ENCODE assay signal across 8 cellular contexts in genomic region chr3:108222813-108223307, GRCh38.
A peak's percentile ranks its signal among the peaks of the same experiment; 100 is the strongest.
DNase-seq lines count a peak whose midpoint lies in the region; ATAC-seq and TF ChIP-seq lines count a peak whose summit lies in the region.

No MANE protein-coding gene starts in this region.

- peak overlapping the region; percentile 86 for H3K4me3 Mint-ChIP-seq in dendritic cell treated with granulocyte-macrophage colony-stimulating factor and Interleukin-4, amounts not matched to agents 40 ng/mL and 50 ng/mL, for 4 days

- H3K27me3 Mint-ChIP-seq in dendritic cell treated with granulocyte-macrophage colony-stimulating factor and Interleukin-4, amounts not matched to agents 40 ng/mL and 50 ng/mL, for 4 days, result no peaks in the 10 kb centered on the region

- no peaks in the 10 kb centered on the region for H3K9me3 Mint-ChIP-seq in dendritic cell treated with granulocyte-macrophage colony-stimulating factor and Interleukin-4, amounts not matched to agents 40 ng/mL and 50 ng/mL, for 4 days

- H3K27ac ChIP-seq in muscle layer of colon (ENCODE audit: low read depth, low read length), result peak overlapping the region; percentile 71

- no peak for TF ChIP-seq CTCF in GM12875 (IDR thresholded peaks at IDR 0.05; ENCODE audit: borderline replicate concordance, insufficient read depth, low read depth, low read length)

- H3K36me3 Mint-ChIP-seq in dendritic cell treated with granulocyte-macrophage colony-stimulating factor and Interleukin-4, amounts not matched to agents 40 ng/mL and 50 ng/mL, for 4 days (ENCODE audit: low read depth), result peaks cover 8% of the 10 kb centered on the region

- DNase-seq in NCI-H146 treated with DMSO at 0.1 percent for 48 hours (lab: John Stamatoyannopoulos, UW; ENCODE audit: unreplicated experiment) (peak; percentile 57), T1000 (lab: John Stamatoyannopoulos, UW) (no peak), activated gamma-delta T cell (lab: John Stamatoyannopoulos, UW) (no peak)

- H3K4me1 ChIP-seq in muscle layer of colon (ENCODE audit: insufficient read depth, low read length), result peaks cover 34% of the 10 kb centered on the region

- H3K4me1 Mint-ChIP-seq in dendritic cell treated with granulocyte-macrophage colony-stimulating factor and Interleukin-4, amounts not matched to agents 40 ng/mL and 50 ng/mL, for 4 days (ENCODE audit: low read depth), result peaks cover 40% of the 10 kb centered on the region

- H3K27ac Mint-ChIP-seq in dendritic cell treated with granulocyte-macrophage colony-stimulating factor and Interleukin-4, amounts not matched to agents 40 ng/mL and 50 ng/mL, for 4 days, result peak overlapping the region; percentile 94

- no peaks in the 10 kb centered on the region for H3K27me3 ChIP-seq in muscle layer of colon (ENCODE audit: control insufficient read depth in 1 of 2, insufficient read depth in 2 of 2, low read length in 2 of 2)

- no peaks in the 10 kb centered on the region for H3K9me3 ChIP-seq in muscle layer of colon (ENCODE audit: low read length)

- no peaks in the 10 kb centered on the region for H3K36me3 ChIP-seq in muscle layer of colon (ENCODE audit: insufficient read depth, low read length)

- no peak for ATAC-seq in GM18907 (IDR thresholded peaks at IDR 0.05; ENCODE audit: unreplicated experiment)
- no peak for ATAC-seq in HG03439 (IDR thresholded peaks at IDR 0.05; ENCODE audit: unreplicated experiment)

- H3K4me3 ChIP-seq in GM12875 (ENCODE audit: low read depth, low read length) (peak overlapping the region; percentile 82), muscle layer of colon (ENCODE audit: low read depth in 1 of 2, low read length in 2 of 2) (peak overlapping the region; percentile 56 to 88)

- H3K9ac ChIP-seq in muscle layer of colon (ENCODE audit: low read length), result peak overlapping the region; percentile 54

- intact Hi-C loops in dendritic cell treated with granulocyte-macrophage colony-stimulating factor and Interleukin-4, amounts not matched to agents 40 ng/mL and 50 ng/mL, for 4 days (cut with micrococcal nuclease), result loop anchor here (2.0 to 5.0 kb wide), 4 partner anchors 70 to 184 kb away; partner anchors contain the start of gene CD47
